In the genomic region with DNA sequence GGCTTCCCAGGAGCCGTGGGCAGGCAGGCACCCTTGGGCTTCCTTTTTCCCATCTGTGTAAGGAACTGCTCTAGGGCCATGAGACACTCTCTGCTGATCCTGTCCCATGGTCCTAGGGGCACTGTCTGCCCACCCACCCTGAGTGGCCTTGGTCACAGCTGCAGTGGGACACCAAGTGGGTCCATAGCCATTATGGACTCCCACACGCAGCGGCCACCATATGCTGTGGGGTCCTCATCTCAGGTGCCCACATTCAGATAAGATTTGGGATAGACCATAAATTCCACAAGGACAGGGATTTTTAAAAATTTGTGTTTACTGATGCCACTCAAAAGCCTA, we compare ENCODE assay signal across 19 cellular contexts.
DNase-seq lines count a peak whose midpoint lies in the region; ATAC-seq, FAIRE-seq and TF ChIP-seq lines count a peak whose summit lies in the region.
"Had no signal": no experiment of that assay in that cellular context is flagged by ENCODE, and none has a peak within 500 bp of the region (broad histone marks: within the 10 kb centered on the region; RNA-seq: fewer than 3 reads in every experiment).

No MANE protein-coding gene starts in this region.

- H2BK15ac ChIP-seq in H1 (ENCODE audit: low read length): no peak overlapping the region

- no peak overlapping the region for H3K4me3 Mint-ChIP-seq in activated CD4-positive, alpha-beta T cell treated with anti-CD3 and anti-CD28 coated beads, Interleukin-2, amount 10 ng/mL, durations not matched to agents 24 days and 14 days
- H3K4me3 Mint-ChIP-seq: CD4-positive, alpha-beta T cell; H9; IgD-negative memory B cell had no signal

- H3K14ac ChIP-seq in H1 (ENCODE audit: insufficient read length): no peak overlapping the region

- H3K27ac Mint-ChIP-seq in activated CD4-positive, alpha-beta T cell treated with anti-CD3 and anti-CD28 coated beads, Interleukin-2, amount 10 ng/mL, durations not matched to agents 24 days and 14 days: peak overlapping the region; percentile 48
- H3K27ac Mint-ChIP-seq: CD4-positive, alpha-beta T cell; H9; IgD-negative memory B cell had no signal

- FAIRE-seq in H1 (lab: Jason Lieb, UNC): no peak
- FAIRE-seq: GM12878, GM18507 had no signal

- DNase-seq in activated CD4-positive, alpha-beta T cell treated with anti-CD3 and anti-CD28 coated beads, Interleukin-2, amount 10 ng/mL, durations not matched to agents 24 days and 14 days: peak; percentile 54
- no peak for DNase-seq in activated CD4-positive, alpha-beta T cell treated with anti-CD3 and anti-CD28 coated beads, Interleukin-2, amount 50 U/mL, for 4 hours
- DNase-seq in cardiac septum (ENCODE audit: low spot score) (peak; percentile 39), left cardiac atrium (no peak), H1 (ENCODE audit: low read depth in 1 of 2, low spot score in 2 of 2) (no peak), MG63 (no peak), GOT3 (lab: John Stamatoyannopoulos, UW) (no peak)
- DNase-seq: AML-193; C1 segment of cervical spinal cord; Calu3; CD4-positive, alpha-beta T cell; DMS 273 treated with DMSO at 0.1 percent for 48 hours; GM23248; H9 had no signal

- H2BK12ac ChIP-seq in H1 (ENCODE audit: low read depth, low read length): no peak overlapping the region

- no peak for TF ChIP-seq POLR2A in H1 (IDR thresholded peaks at IDR 0.05; ENCODE audit: control extremely low read depth in 1 of 2, low read depth in 2 of 2, low read length in 2 of 2)

- no peak overlapping the region for H3K56ac ChIP-seq in H1 (replicated peaks; ENCODE audit: insufficient read length, low read depth, low read length)

- H3K36me3 ChIP-seq in H1 (ENCODE audit: control insufficient read depth in 2 of 4, insufficient read depth in 4 of 4, low read length in 3 of 4) (no peaks in the 10 kb centered on the region), MG63 (no peaks in the 10 kb centered on the region)

- H2BK120ac ChIP-seq in H1 (replicated peaks; ENCODE audit: low read depth, low read length): no peak overlapping the region

- no peak overlapping the region for H4K5ac ChIP-seq in H1 (ENCODE audit: insufficient read length, low read depth, low read length)

- POLR2A ChIA-PET in H1 (lab: Charles Lee; ENCODE audit: partially characterized antibody): no interaction called here

- no peak overlapping the region for H4K8ac ChIP-seq in H1 (ENCODE audit: extremely low read depth, insufficient read depth, low read length)

- H3K79me2 ChIP-seq in H1 (ENCODE audit: control insufficient read depth in 1 of 2, insufficient read depth in 2 of 2, low read length in 2 of 2): no peaks in the 10 kb centered on the region

- H3K27me3 ChIP-seq in H1 (replicated peaks in 1 of 4; ENCODE audit: control insufficient read depth in 3 of 4, extremely low read depth in 1 of 4, insufficient read depth in 3 of 4, low read length in 3 of 4) (no peaks in the 10 kb centered on the region; a peak in 1 of 7 replicates), MG63 (no peaks in the 10 kb centered on the region)

- H3K18ac ChIP-seq in H1 (ENCODE audit: extremely low read depth, low read length): no peak overlapping the region

- peaks cover 46% of the 10 kb centered on the region for H3K4me1 Mint-ChIP-seq in activated CD4-positive, alpha-beta T cell treated with anti-CD3 and anti-CD28 coated beads, Interleukin-2, amount 10 ng/mL, durations not matched to agents 24 days and 14 days

- no peaks in the 10 kb centered on the region; the same call in 1 of the 2 replicates for H3K79me1 ChIP-seq in H1 (ENCODE audit: low read depth, low read length)

- no peak overlapping the region for H2AK5ac ChIP-seq in H1 (ENCODE audit: low read depth, low read length)

- intact Hi-C loops in activated CD4-positive, alpha-beta T cell treated with anti-CD3 and anti-CD28 coated beads, Interleukin-2, amount 10 ng/mL, durations not matched to agents 24 days and 14 days (cut with micrococcal nuclease): no loop called here
- intact Hi-C loops in cardiac septum (cut with DNase I) (no loop called here), left cardiac atrium (cut with DNase I) (no loop called here)

- H3K27me3 Mint-ChIP-seq in activated CD4-positive, alpha-beta T cell treated with anti-CD3 and anti-CD28 coated beads, Interleukin-2, amount 10 ng/mL, durations not matched to agents 24 days and 14 days: no peaks in the 10 kb centered on the region
- H3K27me3 Mint-ChIP-seq: CD4-positive, alpha-beta T cell; IgD-negative memory B cell had no signal

- H2BK20ac ChIP-seq in H1 (ENCODE audit: low read length): no peak overlapping the region

- no peak overlapping the region for H3K9ac ChIP-seq in H1 (replicated peaks in 1 of 4; ENCODE audit: extremely low read depth in 1 of 4, low read depth in 3 of 4, low read length in 3 of 4)
- H3K9ac ChIP-seq: GM23248 had no signal

- TF ChIP-seq RAD21 in H1 (IDR thresholded peaks at IDR 0.05 in 1 of 2, conservative IDR thresholded peaks at IDR 0.05 in 1 of 2; ENCODE audit: low read depth in 2 of 2, low read length in 2 of 2): no peak

- no peak overlapping the region for H3K4me2 ChIP-seq in H1 (ENCODE audit: insufficient read depth in 1 of 2, low read depth in 2 of 2, low read length in 2 of 2)

- no peak overlapping the region for H3K27ac ChIP-seq in H1 (ENCODE audit: low read depth, low read length)
- H3K27ac ChIP-seq: 22Rv1, GM23248 had no signal

- no peaks in the 10 kb centered on the region for H3K23me2 ChIP-seq in H1 (ENCODE audit: low read depth, low read length)

- H2AFZ ChIP-seq in H1 (ENCODE audit: low read length): no peak overlapping the region
- H2AFZ ChIP-seq: GM23248 had no signal

- no peak overlapping the region for H3K23ac ChIP-seq in H1 (ENCODE audit: insufficient read length)

- H3K9me3 ChIP-seq in H1 (ENCODE audit: insufficient read depth in 2 of 2, low read depth in 1 of 2, low read length in 1 of 2): 0 out of 4 replicates have a peak, but pooled peaks cover 0 to 2% of the 10 kb centered on the region in 2 experiments
- H3K9me3 ChIP-seq in MG63: no peaks in the 10 kb centered on the region

- H3K9me3 Mint-ChIP-seq in activated CD4-positive, alpha-beta T cell treated with anti-CD3 and anti-CD28 coated beads, Interleukin-2, amount 10 ng/mL, durations not matched to agents 24 days and 14 days: peaks cover 3% of the 10 kb centered on the region
- H3K9me3 Mint-ChIP-seq: CD4-positive, alpha-beta T cell; H9; IgD-negative memory B cell had no signal

- no peak overlapping the region for H2BK5ac ChIP-seq in H1 (ENCODE audit: low read depth, low read length)

- no peaks in the 10 kb centered on the region for H3K4me1 ChIP-seq in H1 (replicated peaks in 1 of 4; ENCODE audit: control insufficient read depth in 3 of 4, insufficient read depth in 4 of 4, low read length in 3 of 4)

- WGBS in H1 (ENCODE audit: extremely low coverage in 1 of 2, insufficient coverage in 1 of 2, insufficient read length in 1 of 2, insufficient replicate concordance in 2 of 2, low coverage in 1 of 2, low lambda C conversion rate in 2 of 2, missing lambda C conversion rate in 1 of 2), 2 experiments: 83% methylated on average over 3 of the region's 3 CpGs; no CpG with 5 or more reads in 1 of the 2 experiments

- no peak overlapping the region for H3K4me3 ChIP-seq in H1 (ENCODE audit: extremely low read depth in 1 of 4, insufficient read depth in 2 of 4, low read depth in 3 of 4, low read length in 4 of 4)
- H3K4me3 ChIP-seq in MG63: no peak overlapping the region
- H3K4me3 ChIP-seq: GM12878, GM23248 had no signal

- no peak overlapping the region for H3K4ac ChIP-seq in H1 (replicated peaks; ENCODE audit: insufficient read length, low read depth, low read length)

- CTCF ChIA-PET in H1 (lab: Charles Lee; ENCODE audit: partially characterized antibody): interaction anchor here (0.9 kb wide), 1 partner anchor 13 kb away, joined by 3 read pairs; no protein-coding TSS in a partner anchor

- no peak for ATAC-seq in left cardiac atrium
- ATAC-seq in HG03045 (IDR thresholded peaks at IDR 0.05; ENCODE audit: unreplicated experiment): no peak
- ATAC-seq: GM12878 had no signal

- TF ChIP-seq EP300 in H1 (IDR thresholded peaks at IDR 0.05; ENCODE audit: borderline replicate concordance in 1 of 2, low read depth in 2 of 2, low read length in 2 of 2): no peak

- H3K36me3 Mint-ChIP-seq in activated CD4-positive, alpha-beta T cell treated with anti-CD3 and anti-CD28 coated beads, Interleukin-2, amount 10 ng/mL, durations not matched to agents 24 days and 14 days (ENCODE audit: low read depth): peaks cover 4% of the 10 kb centered on the region
- H3K36me3 Mint-ChIP-seq: IgD-negative memory B cell had no signal

- H4K20me1 ChIP-seq in H1 (replicated peaks in 1 of 2; ENCODE audit: control insufficient read depth in 1 of 2, insufficient read depth in 2 of 2, low read length in 2 of 2): no peaks in the 10 kb centered on the region

- peak overlapping the region; percentile 26 for H4K91ac ChIP-seq in H1 (replicated peaks; ENCODE audit: insufficient read length, low read length)

- TF ChIP-seq CTCF in H1 (IDR thresholded peaks at IDR 0.05; ENCODE audit: control extremely low read depth in 1 of 3, insufficient read depth in 1 of 3, low read depth in 1 of 3, low read length in 3 of 3): no peak

TF ChIP-seq in H1, 55 proteins besides CTCF, POLR2A, EP300 and RAD21:
- TF ChIP-seq SIN3A (conservative IDR thresholded peaks at IDR 0.05 in 1 of 2, IDR thresholded peaks at IDR 0.05 in 1 of 2; ENCODE audit: low read depth in 1 of 2, low read length in 2 of 2) (no peak), USF2 (IDR thresholded peaks at IDR 0.05; ENCODE audit: low read length) (no peak), RFX5 (IDR thresholded peaks at IDR 0.05; ENCODE audit: borderline replicate concordance, low read depth, low read length) (no peak)

Comparison
In these comparisons a context has a peak if more than half of its experiments do, and no peak if none do; other contexts are left out.
1. DNase-seq: peak in activated CD4-positive, alpha-beta T cell treated with anti-CD3 and anti-CD28 coated beads, Interleukin-2, amount 10 ng/mL, durations not matched to agents 24 days and 14 days (single experiment) and cardiac septum (single experiment); none in activated CD4-positive, alpha-beta T cell treated with anti-CD3 and anti-CD28 coated beads, Interleukin-2, amount 50 U/mL, for 4 hours (0 of 2), left cardiac atrium (single experiment), H1 (0 of 2), MG63 (single experiment) and GOT3 (single experiment).